17 cellular contexts compared by ENCODE assay signal in genomic region chr1:29960906-29961675, GRCh38.
DNase-seq lines count a peak whose midpoint lies in the region; ATAC-seq and TF ChIP-seq lines count a peak whose summit lies in the region.
"Had no signal": no experiment of that assay in that cellular context is flagged by ENCODE, and none has a peak within 500 bp of the region (broad histone marks: within the 10 kb centered on the region; RNA-seq: fewer than 3 reads in every experiment).

No MANE protein-coding gene starts in this region.

- no peak overlapping the region for H2BK12ac ChIP-seq in neuronal stem cell (ENCODE audit: low read length)

- H3K36me3 ChIP-seq in GM23338 (ENCODE audit: insufficient read depth) (no peaks in the 10 kb centered on the region), NT2/D1 (ENCODE audit: insufficient read depth, insufficient read length, low read length) (no peaks in the 10 kb centered on the region), neuronal stem cell (replicated peaks in 1 of 2; ENCODE audit: control insufficient read depth in 2 of 2, insufficient read depth in 2 of 2, low read length in 2 of 2) (no peaks in the 10 kb centered on the region)

- H3K27ac Mint-ChIP-seq in GM23338: no peak overlapping the region
- H3K27ac Mint-ChIP-seq in activated T-helper 1 cell treated with anti-CD3 and anti-CD28 coated beads, Interleukin-12 subunit alpha, Interleukin-12 subunit beta, Interleukin-2, Interleukin-4 antibody, amounts not matched to agents 30 ng/mL and 10 ng/mL and 1 ng/mL, durations not matched to agents 14 hours and 24 hours and 36 hours: no peak overlapping the region
- H3K27ac Mint-ChIP-seq: B cell; CD4-positive, alpha-beta memory T cell; HFFc6 had no signal

- no peaks in the 10 kb centered on the region for H3K9me2 ChIP-seq in GM23338 (ENCODE audit: insufficient read depth)

- no peak overlapping the region for H3K14ac ChIP-seq in neuronal stem cell (ENCODE audit: low read length)

- H3K9me3 ChIP-seq in NT2/D1 (ENCODE audit: insufficient read depth, low read length): no peaks in the 10 kb centered on the region
- H3K9me3 ChIP-seq in neuronal stem cell (replicated peaks in 1 of 2; ENCODE audit: control insufficient read depth in 2 of 2, insufficient read depth in 1 of 2, low read depth in 1 of 2, low read length in 2 of 2): no peaks in the 10 kb centered on the region

- H3K4me3 ChIP-seq in GM23338 (no peak overlapping the region), NT2/D1 (ENCODE audit: insufficient read length, low read depth) (no peak overlapping the region), neuronal stem cell (ENCODE audit: low read length in 2 of 2) (no peak overlapping the region)
- H3K4me3 ChIP-seq: GM23248, PC-9 had no signal

- H4K8ac ChIP-seq in neuronal stem cell (ENCODE audit: low read depth, low read length): no peak overlapping the region

- H4K91ac ChIP-seq in neuronal stem cell (ENCODE audit: low read depth, low read length, poor library complexity): no peak overlapping the region

- no peak overlapping the region for H2BK120ac ChIP-seq in neuronal stem cell (ENCODE audit: low read depth, low read length)

- H3K23ac ChIP-seq in neuronal stem cell (ENCODE audit: low read depth, low read length, poor library complexity): no peak overlapping the region

- peak overlapping the region; percentile 93 for H3K18ac ChIP-seq in neuronal stem cell (ENCODE audit: low read length)

- H3K27me3 ChIP-seq in GM23338 (ENCODE audit: insufficient read depth) (no peaks in the 10 kb centered on the region), NT2/D1 (ENCODE audit: insufficient read depth, insufficient read length) (no peaks in the 10 kb centered on the region), neuronal stem cell (ENCODE audit: control insufficient read depth in 3 of 3, insufficient read depth in 3 of 3, low read depth in 1 of 3, low read length in 3 of 3) (no peaks in the 10 kb centered on the region)

- H2AFZ ChIP-seq in GM23338: 0 out of 2 replicates have a peak overlapping the region, but pooled peaks have one; percentile 47
- no peak overlapping the region for H2AFZ ChIP-seq in neuronal stem cell (ENCODE audit: low read length)
- H2AFZ ChIP-seq: GM23248, PC-9 had no signal

- DNase-seq in GM23338 (ENCODE audit: low spot score) (peak; percentile 54), NT2/D1 (ENCODE audit: low read depth, low spot score) (no peak), iPS-NIHi11 (ENCODE audit: low spot score) (peak; percentile 70), neuronal stem cell (ENCODE audit: low spot score) (peak; percentile 49), T-helper 9 cell (no peak)
- DNase-seq in activated T-helper 1 cell treated with anti-CD3 and anti-CD28 coated beads, Interleukin-12 subunit alpha, Interleukin-12 subunit beta, Interleukin-2, Interleukin-4 antibody, amounts not matched to agents 30 ng/mL and 10 ng/mL and 1 ng/mL, durations not matched to agents 14 hours and 24 hours and 36 hours (ENCODE audit: low spot score): no peak
- DNase-seq: CD4-positive, alpha-beta memory T cell; GM23248; HFFc6; Karpas-422; MM.1S; NCI-H1105; NCI-H1930; NCI-H526; PC-9 had no signal

- H3K27ac ChIP-seq in GM23338 (ENCODE audit: low read depth) (no peak overlapping the region), neuronal stem cell (replicated peaks; ENCODE audit: low read length) (no peak overlapping the region)
- H3K27ac ChIP-seq: GM23248, PC-9 had no signal

- ATAC-seq in GM23338 (peak; percentile 85), GM19328 (IDR thresholded peaks at IDR 0.05; ENCODE audit: unreplicated experiment) (no peak)

- intact Hi-C loops in activated T-helper 1 cell treated with anti-CD3 and anti-CD28 coated beads, Interleukin-12 subunit alpha, Interleukin-12 subunit beta, Interleukin-2, Interleukin-4 antibody, amounts not matched to agents 30 ng/mL and 10 ng/mL and 1 ng/mL, durations not matched to agents 14 hours and 24 hours and 36 hours (cut with micrococcal nuclease): no loop called here

- no peak overlapping the region for H3K4me3 Mint-ChIP-seq in GM23338
- no peak overlapping the region for H3K4me3 Mint-ChIP-seq in activated T-helper 1 cell treated with anti-CD3 and anti-CD28 coated beads, Interleukin-12 subunit alpha, Interleukin-12 subunit beta, Interleukin-2, Interleukin-4 antibody, amounts not matched to agents 30 ng/mL and 10 ng/mL and 1 ng/mL, durations not matched to agents 14 hours and 24 hours and 36 hours
- H3K4me3 Mint-ChIP-seq: B cell; CD4-positive, alpha-beta memory T cell; HFFc6 had no signal

- no peaks in the 10 kb centered on the region for H3F3A ChIP-seq in GM23338 (replicated peaks; ENCODE audit: low read depth)

- no peaks in the 10 kb centered on the region for H3K79me2 ChIP-seq in GM23338 (replicated peaks; ENCODE audit: insufficient read depth)

- no peaks in the 10 kb centered on the region for H3K9me3 Mint-ChIP-seq in GM23338
- no peaks in the 10 kb centered on the region for H3K9me3 Mint-ChIP-seq in activated T-helper 1 cell treated with anti-CD3 and anti-CD28 coated beads, Interleukin-12 subunit alpha, Interleukin-12 subunit beta, Interleukin-2, Interleukin-4 antibody, amounts not matched to agents 30 ng/mL and 10 ng/mL and 1 ng/mL, durations not matched to agents 14 hours and 24 hours and 36 hours

- WGBS in neuronal stem cell (ENCODE audit: extremely low coverage in 2 of 2, insufficient read length in 2 of 2, insufficient replicate concordance in 1 of 2), 2 donors: no CpG with 5 or more reads among the region's 14 CpGs

- peak overlapping the region; percentile 53 for H3K9ac ChIP-seq in NT2/D1 (ENCODE audit: insufficient read length, low read depth)
- no peak overlapping the region for H3K9ac ChIP-seq in neuronal stem cell (ENCODE audit: low read depth, low read length, poor library complexity)
- H3K9ac ChIP-seq: GM23248 had no signal

- H3K36me3 Mint-ChIP-seq in GM23338 (ENCODE audit: low read depth): no peaks in the 10 kb centered on the region; the same call in 2 of the 3 replicates
- H3K36me3 Mint-ChIP-seq in activated T-helper 1 cell treated with anti-CD3 and anti-CD28 coated beads, Interleukin-12 subunit alpha, Interleukin-12 subunit beta, Interleukin-2, Interleukin-4 antibody, amounts not matched to agents 30 ng/mL and 10 ng/mL and 1 ng/mL, durations not matched to agents 14 hours and 24 hours and 36 hours (ENCODE audit: low read depth): no peaks in the 10 kb centered on the region
- H3K36me3 Mint-ChIP-seq: CD4-positive, alpha-beta memory T cell had no signal

- H3K4me2 ChIP-seq in GM23338: no peak overlapping the region
- no peak overlapping the region for H3K4me2 ChIP-seq in neuronal stem cell (ENCODE audit: insufficient read depth, low read length, poor library complexity, severe bottlenecking)
- H3K4me2 ChIP-seq: PC-9 had no signal

- H3K4me1 Mint-ChIP-seq in GM23338: peaks cover 6% of the 10 kb centered on the region
- H3K4me1 Mint-ChIP-seq in activated T-helper 1 cell treated with anti-CD3 and anti-CD28 coated beads, Interleukin-12 subunit alpha, Interleukin-12 subunit beta, Interleukin-2, Interleukin-4 antibody, amounts not matched to agents 30 ng/mL and 10 ng/mL and 1 ng/mL, durations not matched to agents 14 hours and 24 hours and 36 hours (ENCODE audit: low read depth): no peaks in the 10 kb centered on the region
- H3K4me1 Mint-ChIP-seq: B cell; CD4-positive, alpha-beta memory T cell had no signal

- peak overlapping the region; percentile 98 for H2AK5ac ChIP-seq in neuronal stem cell (ENCODE audit: low read depth, low read length)

- TF ChIP-seq CTCF in GM23338 (conservative IDR thresholded peaks at IDR 0.05; ENCODE audit: low read depth in 2 of 2): no peak

- peak overlapping the region; percentile 93 for H2BK5ac ChIP-seq in neuronal stem cell (ENCODE audit: low read length)

- no peak overlapping the region for H3K4ac ChIP-seq in neuronal stem cell (ENCODE audit: low read length)

- H2BK15ac ChIP-seq in neuronal stem cell (ENCODE audit: low read length): no peak overlapping the region

- no peaks in the 10 kb centered on the region for H4K20me1 ChIP-seq in GM23338 (replicated peaks; ENCODE audit: insufficient read depth)

- no peaks in the 10 kb centered on the region for H3K79me1 ChIP-seq in neuronal stem cell (ENCODE audit: low read depth, low read length)

- peaks cover 12% of the 10 kb centered on the region for H3K27me3 Mint-ChIP-seq in GM23338 (ENCODE audit: insufficient read depth, low read depth, poor library complexity)
- no peaks in the 10 kb centered on the region for H3K27me3 Mint-ChIP-seq in activated T-helper 1 cell treated with anti-CD3 and anti-CD28 coated beads, Interleukin-12 subunit alpha, Interleukin-12 subunit beta, Interleukin-2, Interleukin-4 antibody, amounts not matched to agents 30 ng/mL and 10 ng/mL and 1 ng/mL, durations not matched to agents 14 hours and 24 hours and 36 hours (ENCODE audit: insufficient read depth)

- H3K4me1 ChIP-seq in GM23338 (ENCODE audit: insufficient read depth): no peaks in the 10 kb centered on the region
- H3K4me1 ChIP-seq in NT2/D1 (ENCODE audit: insufficient read depth, insufficient read length): peaks cover 18% of the 10 kb centered on the region
- peaks cover 0 to 19% of the 10 kb centered on the region in 2 donors for H3K4me1 ChIP-seq in neuronal stem cell (ENCODE audit: control insufficient read depth in 2 of 2, insufficient read depth in 1 of 2, low read depth in 1 of 2, low read length in 2 of 2)

TF ChIP-seq in GM23338, 12 proteins besides CTCF, POLR2A, EP300 and RAD21 (continues in another document):
- TF ChIP-seq JUNB (IDR thresholded peaks at IDR 0.05; ENCODE audit: unreplicated experiment): no peak
- no peak for TF ChIP-seq POLR2AphosphoS5 (IDR thresholded peaks at IDR 0.05; ENCODE audit: low read depth)
- TF ChIP-seq EZH2 (IDR thresholded peaks at IDR 0.05; ENCODE audit: low read depth, unreplicated experiment): no peak
- no peak for TF ChIP-seq ZNF114 (CRISPR knock-in tag; IDR thresholded peaks at IDR 0.05)
- no peak for TF ChIP-seq STAT1 (IDR thresholded peaks at IDR 0.05; ENCODE audit: unreplicated experiment)
- no peak for TF ChIP-seq NANOG (IDR thresholded peaks at IDR 0.05; ENCODE audit: borderline replicate concordance)
- no peak for TF ChIP-seq EZH2phosphoT487 (IDR thresholded peaks at IDR 0.05; ENCODE audit: unreplicated experiment)
- TF ChIP-seq ETS1 (IDR thresholded peaks at IDR 0.05): no peak

Comparison
In these comparisons a context has a peak if more than half of its experiments do, and no peak if none do; other contexts are left out.
1. DNase-seq: peak in GM23338 (single experiment), iPS-NIHi11 (single experiment) and neuronal stem cell (single experiment); none in NT2/D1 (single experiment), activated T-helper 1 cell treated with anti-CD3 and anti-CD28 coated beads, Interleukin-12 subunit alpha, Interleukin-12 subunit beta, Interleukin-2, Interleukin-4 antibody, amounts not matched to agents 30 ng/mL and 10 ng/mL and 1 ng/mL, durations not matched to agents 14 hours and 24 hours and 36 hours (single experiment) and T-helper 9 cell (single experiment).